Comparison of ENCODE assay signal across 9 cellular contexts in genomic region chr3:170809021-170809974, GRCh38.
DNase-seq lines count a peak whose midpoint lies in the region; ATAC-seq and TF ChIP-seq lines count a peak whose summit lies in the region.
"Had no signal": no experiment of that assay in that cellular context is flagged by ENCODE, and none has a peak within 500 bp of the region (broad histone marks: within the 10 kb centered on the region; RNA-seq: fewer than 3 reads in every experiment).

No MANE protein-coding gene starts in this region.

- peaks cover 12% of the 10 kb centered on the region for H3K27me3 Mint-ChIP-seq in activated CD4-positive, alpha-beta T cell treated with anti-CD3 and anti-CD28 coated beads for 36 hours
- H3K27me3 Mint-ChIP-seq in neural progenitor cell (ENCODE audit: insufficient read depth, low read depth), result peaks cover 20% of the 10 kb centered on the region

- no peaks in the 10 kb centered on the region for H3F3A ChIP-seq in neural progenitor cell (ENCODE audit: low read depth)

- H3K27me3 ChIP-seq in SJCRH30 (no peaks in the 10 kb centered on the region), esophagus squamous epithelium (peaks cover 0 to 1% (median 0%) of the 10 kb centered on the region in 4 donors), neural progenitor cell (peaks cover 18% of the 10 kb centered on the region)

- intact Hi-C loops in activated CD4-positive, alpha-beta T cell treated with anti-CD3 and anti-CD28 coated beads for 36 hours (cut with DNase I, micrococcal nuclease), result no loop called here
- intact Hi-C loops in esophagus squamous epithelium (cut with DNase I), result no loop called here

- no peak overlapping the region for H3K4me3 ChIP-seq in NB4 (ENCODE audit: low read depth, low read length)
- H3K4me3 ChIP-seq in SJCRH30, result no peak overlapping the region
- no peak overlapping the region for H3K4me3 ChIP-seq in esophagus squamous epithelium
- H3K4me3 ChIP-seq in neural progenitor cell, result no peak overlapping the region

- no peaks in the 10 kb centered on the region for H3K36me3 Mint-ChIP-seq in activated CD4-positive, alpha-beta T cell treated with anti-CD3 and anti-CD28 coated beads for 36 hours (ENCODE audit: low read depth)
- H3K36me3 Mint-ChIP-seq in neural progenitor cell, result no peaks in the 10 kb centered on the region

- no peak overlapping the region for H3K4me3 Mint-ChIP-seq in activated CD4-positive, alpha-beta T cell treated with anti-CD3 and anti-CD28 coated beads for 36 hours
- no peak overlapping the region for H3K4me3 Mint-ChIP-seq in neural progenitor cell
- H3K4me3 Mint-ChIP-seq: stimulated activated naive CD8-positive, alpha-beta T cell treated with anti-CD3 and anti-CD28 coated beads, Interleukin-15, Interleukin-2, amounts not matched to agents 100 ng/mL and 50 ng/mL, for 24 hours had no signal

- H3K27ac Mint-ChIP-seq in activated CD4-positive, alpha-beta T cell treated with anti-CD3 and anti-CD28 coated beads for 36 hours, result no peak overlapping the region
- H3K27ac Mint-ChIP-seq in neural progenitor cell, result no peak overlapping the region
- H3K27ac Mint-ChIP-seq: stimulated activated naive CD8-positive, alpha-beta T cell treated with anti-CD3 and anti-CD28 coated beads, Interleukin-15, Interleukin-2, amounts not matched to agents 100 ng/mL and 50 ng/mL, for 24 hours had no signal

- H3K4me1 ChIP-seq in SJCRH30 (peaks cover 44% of the 10 kb centered on the region), esophagus squamous epithelium (peaks cover 0 to 23% (median 0%) of the 10 kb centered on the region in 3 donors), neural progenitor cell (no peaks in the 10 kb centered on the region)

- H3K36me3 ChIP-seq in SJCRH30, result no peaks in the 10 kb centered on the region
- H3K36me3 ChIP-seq in esophagus squamous epithelium, result no peaks in the 10 kb centered on the region
- H3K36me3 ChIP-seq in neural progenitor cell, result no peaks in the 10 kb centered on the region

- H3K9ac ChIP-seq in neural progenitor cell, result no peak overlapping the region

- no peak overlapping the region for H3K27ac ChIP-seq in SJCRH30
- H3K27ac ChIP-seq in esophagus squamous epithelium, result no peak overlapping the region
- H3K27ac ChIP-seq in neural progenitor cell, result no peak overlapping the region

- no peaks in the 10 kb centered on the region for H3K9me3 Mint-ChIP-seq in activated CD4-positive, alpha-beta T cell treated with anti-CD3 and anti-CD28 coated beads for 36 hours (ENCODE audit: low read depth)
- H3K9me3 Mint-ChIP-seq in neural progenitor cell, result peaks cover 6% of the 10 kb centered on the region
- H3K9me3 Mint-ChIP-seq: stimulated activated naive CD8-positive, alpha-beta T cell treated with anti-CD3 and anti-CD28 coated beads, Interleukin-15, Interleukin-2, amounts not matched to agents 100 ng/mL and 50 ng/mL, for 24 hours had no signal

- H3K9me3 ChIP-seq in SJCRH30 (replicated peaks) (no peaks in the 10 kb centered on the region; the same call in 1 of the 2 replicates), esophagus squamous epithelium (no peaks in the 10 kb centered on the region), neural progenitor cell (ENCODE audit: low read depth) (no peaks in the 10 kb centered on the region)

- H3K79me2 ChIP-seq in neural progenitor cell (ENCODE audit: low read depth), result no peaks in the 10 kb centered on the region

- no peak overlapping the region for H2AFZ ChIP-seq in neural progenitor cell (replicated peaks)

- CTCF ChIA-PET in activated CD4-positive, alpha-beta T cell treated with anti-CD3 and anti-CD28 coated beads for 36 hours (lab: Charles Lee), result interaction anchor here (0.5 to 5.2 kb wide), 7 partner anchors 28 to 1046 kb away, joined by 3 to 81 read pairs (median 3); no protein-coding TSS in a partner anchor

- H3K4me2 ChIP-seq in neural progenitor cell, result no peak overlapping the region

- WGBS in esophagus squamous epithelium, 2 donors, result 68 to 72% methylated on average over 14 of the region's 14 CpGs

- POLR2A ChIA-PET in activated CD4-positive, alpha-beta T cell treated with anti-CD3 and anti-CD28 coated beads for 36 hours (lab: Charles Lee), result no interaction called here

- H3K4me1 Mint-ChIP-seq in activated CD4-positive, alpha-beta T cell treated with anti-CD3 and anti-CD28 coated beads for 36 hours, result peaks cover 4% of the 10 kb centered on the region
- H3K4me1 Mint-ChIP-seq in neural progenitor cell, result peaks cover 3% of the 10 kb centered on the region

- ATAC-seq in activated CD4-positive, alpha-beta T cell treated with anti-CD3 and anti-CD28 coated beads for 36 hours, result peak; percentile 44
- ATAC-seq in GM18511 (IDR thresholded peaks at IDR 0.05; ENCODE audit: unreplicated experiment), result no peak

- TF ChIP-seq POLR2A in NB4 (IDR thresholded peaks at IDR 0.05; ENCODE audit: extremely low read depth, insufficient read length), result no peak
- TF ChIP-seq POLR2A in esophagus squamous epithelium (IDR thresholded peaks at IDR 0.05), result no peak

- no peaks in the 10 kb centered on the region for H4K20me1 ChIP-seq in neural progenitor cell (ENCODE audit: low read depth)

- peak; percentile 46 for TF ChIP-seq CTCF in NB4 (IDR thresholded peaks at IDR 0.05; ENCODE audit: low read depth, low read length)
- TF ChIP-seq CTCF in esophagus squamous epithelium (IDR thresholded peaks at IDR 0.05), result peak in 4 of 6 experiments; percentile 28 to 55 (median 30)
- peak; percentile 67 for TF ChIP-seq CTCF in neural progenitor cell (IDR thresholded peaks at IDR 0.05)

- DNase-seq in activated CD4-positive, alpha-beta T cell treated with anti-CD3 and anti-CD28 coated beads for 36 hours, result peak; percentile 24
- DNase-seq in activated CD4-positive, alpha-beta T cell treated with anti-CD3 and anti-CD28 coated beads, Interleukin-2, amount 50 U/mL, for 4 hours, result no peak
- DNase-seq in NB4 (ENCODE audit: low read depth) (peak; percentile 54), SJCRH30 (peak; percentile 58 to 79), esophagus squamous epithelium (lab: John Stamatoyannopoulos, UW) (no peak), neural progenitor cell (ENCODE audit: low spot score) (peak; percentile 73), GM19240 (ENCODE audit: insufficient read length, low spot score) (no peak)

Comparison
In these comparisons a context has a peak if more than half of its experiments do, and no peak if none do; other contexts are left out.
1. DNase-seq: peak in activated CD4-positive, alpha-beta T cell treated with anti-CD3 and anti-CD28 coated beads for 36 hours (single experiment), NB4 (single experiment), SJCRH30 (2 of 2) and neural progenitor cell (single experiment); none in activated CD4-positive, alpha-beta T cell treated with anti-CD3 and anti-CD28 coated beads, Interleukin-2, amount 50 U/mL, for 4 hours (0 of 2), esophagus squamous epithelium (single experiment) and GM19240 (single experiment).
2. Peak in every context shown above with its lines, with median percentiles within 50 percentile points of each other: CTCF ChIP-seq.